1 cellular context compared by ENCODE assay signal in the genomic region with DNA sequence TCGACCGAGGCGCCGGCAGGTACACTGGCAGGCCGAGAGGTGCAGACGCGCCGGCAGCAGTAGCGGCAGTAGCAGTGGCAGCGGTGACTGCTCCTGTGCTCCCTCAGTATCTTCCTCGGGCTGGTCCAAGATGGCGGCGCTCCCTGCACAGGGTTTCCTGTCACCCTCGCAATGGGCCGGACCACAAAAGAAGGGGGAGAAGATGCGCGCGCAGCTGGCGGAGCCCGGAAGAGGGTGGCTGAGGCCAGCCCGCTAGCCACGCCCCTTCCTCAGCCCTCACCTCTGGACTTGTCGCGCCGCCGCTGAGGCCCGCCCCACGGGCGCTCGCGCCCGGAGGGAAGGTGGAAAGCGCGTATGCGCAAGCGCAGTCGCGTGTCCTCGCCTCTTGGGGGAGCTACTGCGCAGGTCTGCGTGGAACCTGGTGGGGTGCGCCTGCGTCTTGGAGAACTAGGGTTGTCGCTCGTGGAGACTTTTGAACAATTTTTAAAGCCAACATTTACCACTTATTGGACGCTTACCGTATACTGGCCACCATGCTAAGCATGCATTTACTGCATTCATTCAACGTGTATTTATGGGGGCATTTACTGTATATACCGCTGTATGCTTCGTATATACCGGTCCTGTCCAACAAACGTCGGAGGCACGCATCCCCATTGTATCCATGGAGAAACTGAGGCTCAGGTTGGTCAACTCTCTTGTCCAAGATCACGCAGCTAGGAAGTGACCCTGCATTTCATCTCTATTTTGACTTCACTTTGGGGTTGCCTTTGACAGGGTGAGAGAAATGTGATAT.
TF ChIP-seq lines count a peak whose summit lies in the region.

Gene RAB14, minus strand, starts transcription at position 132 of the 796 bp plus-strand sequence. CDS start 8,457 bp downstream, outside the sequence.

TF ChIP-seq in HepG2, 621 proteins besides CTCF, POLR2A, EP300 and RAD21 (continued from another document and continues in another):
- TF ChIP-seq PRDM10 (CRISPR knock-in tag; IDR thresholded peaks at IDR 0.05; ENCODE audit: low read depth) (peak; percentile 97), ZFP91 (CRISPR knock-in tag; IDR thresholded peaks at IDR 0.05; ENCODE audit: borderline replicate concordance) (peak; percentile 81), SALL1 (CRISPR knock-in tag; IDR thresholded peaks at IDR 0.05) (peak; percentile 81), ZNF260 (CRISPR knock-in tag; IDR thresholded peaks at IDR 0.05; ENCODE audit: borderline replicate concordance, low read depth) (no peak), RFX3 (CRISPR knock-in tag; IDR thresholded peaks at IDR 0.05) (no peak), HNRNPL (IDR thresholded peaks at IDR 0.05; ENCODE audit: low read depth, low read length) (0 out of 2 replicates have a peak, but pooled peaks have one; percentile 49), SOX6 (IDR thresholded peaks at IDR 0.05) (no peak), SOX6 (CRISPR knock-in tag; IDR thresholded peaks at IDR 0.05) (peak; percentile 64), ELF3 (CRISPR knock-in tag; IDR thresholded peaks at IDR 0.05) (peak; percentile 58; the same call in 1 of the 2 replicates), HOXA7 (CRISPR knock-in tag; IDR thresholded peaks at IDR 0.05) (no peak), ATF7 (IDR thresholded peaks at IDR 0.05) (no peak), ATF7 (CRISPR knock-in tag; IDR thresholded peaks at IDR 0.05) (no peak), ZNF792 (CRISPR knock-in tag; IDR thresholded peaks at IDR 0.05) (peak; percentile 80; the same call in 1 of the 2 replicates), POLR2AphosphoS5 (IDR thresholded peaks at IDR 0.05; ENCODE audit: low read depth, low read length) (peak; percentile 77), MEF2D (CRISPR knock-in tag; IDR thresholded peaks at IDR 0.05) (peak; percentile 83; the same call in 1 of the 2 replicates), ZSCAN12 (CRISPR knock-in tag; IDR thresholded peaks at IDR 0.05) (no peak), ZBTB20 (CRISPR knock-in tag; IDR thresholded peaks at IDR 0.05; ENCODE audit: borderline replicate concordance, low read depth) (peak; percentile 62; the same call in 1 of the 2 replicates), ZNF773 (CRISPR knock-in tag; IDR thresholded peaks at IDR 0.05; ENCODE audit: borderline replicate concordance) (0 out of 2 replicates have a peak, but pooled peaks have one; percentile 4), CC2D1A (CRISPR knock-in tag; IDR thresholded peaks at IDR 0.05) (no peak), MEIS1 (CRISPR knock-in tag; IDR thresholded peaks at IDR 0.05; ENCODE audit: borderline replicate concordance) (no peak), ZSCAN30 (CRISPR knock-in tag; IDR thresholded peaks at IDR 0.05) (0 out of 2 replicates have a peak, but pooled peaks have one; percentile 71), ZNF264 (CRISPR knock-in tag; IDR thresholded peaks at IDR 0.05) (no peak), RXRA (CRISPR knock-in tag; IDR thresholded peaks at IDR 0.05) (peak; percentile 72), ZNF431 (CRISPR knock-in tag; IDR thresholded peaks at IDR 0.05; ENCODE audit: borderline replicate concordance, low read depth) (peak; percentile 24; the same call in 1 of the 2 replicates), NCOR1 (IDR thresholded peaks at IDR 0.05; ENCODE audit: borderline replicate concordance, low read length) (no peak), RCOR2 (CRISPR knock-in tag; IDR thresholded peaks at IDR 0.05) (peak; percentile 69; the same call in 1 of the 2 replicates), NFIB (CRISPR knock-in tag; IDR thresholded peaks at IDR 0.05; ENCODE audit: borderline replicate concordance) (no peak), NFYC (CRISPR knock-in tag; IDR thresholded peaks at IDR 0.05) (0 out of 2 replicates have a peak, but pooled peaks have one; percentile 49), ZNF235 (CRISPR knock-in tag; IDR thresholded peaks at IDR 0.05; ENCODE audit: borderline replicate concordance) (0 out of 2 replicates have a peak, but pooled peaks have one; percentile 13), SNAPC5 (CRISPR knock-in tag; IDR thresholded peaks at IDR 0.05; ENCODE audit: borderline replicate concordance) (no peak), ZNF562 (CRISPR knock-in tag; IDR thresholded peaks at IDR 0.05; ENCODE audit: borderline replicate concordance) (no peak), TSC22D2 (CRISPR knock-in tag; IDR thresholded peaks at IDR 0.05; ENCODE audit: borderline replicate concordance) (no peak), POGZ (CRISPR knock-in tag; IDR thresholded peaks at IDR 0.05) (peak; percentile 89), FOXO4 (CRISPR knock-in tag; conservative IDR thresholded peaks at IDR 0.05) (no peak), KAT8 (CRISPR knock-in tag; IDR thresholded peaks at IDR 0.05) (peak; percentile 85), ZNF660 (CRISPR knock-in tag; IDR thresholded peaks at IDR 0.05; ENCODE audit: borderline replicate concordance, low read depth) (no peak), MXD4 (CRISPR knock-in tag; IDR thresholded peaks at IDR 0.05) (peak; percentile 22; the same call in 1 of the 2 replicates), GTF2F1 (IDR thresholded peaks at IDR 0.05; ENCODE audit: low read length) (no peak), TOE1 (CRISPR knock-in tag; IDR thresholded peaks at IDR 0.05) (no peak), RBM22 (optimal IDR thresholded peaks at IDR 0.05; ENCODE audit: low read length) (no peak), ZNF552 (CRISPR knock-in tag; IDR thresholded peaks at IDR 0.05; ENCODE audit: borderline replicate concordance) (0 out of 2 replicates have a peak, but pooled peaks have one; percentile 41), SRSF1 (optimal IDR thresholded peaks at IDR 0.05; ENCODE audit: low read depth, low read length) (peak; percentile 92), KLF11 (CRISPR knock-in tag; IDR thresholded peaks at IDR 0.05) (no peak; the same call in 1 of the 2 replicates), LCORL (IDR thresholded peaks at IDR 0.05) (no peak), LCORL (CRISPR knock-in tag; IDR thresholded peaks at IDR 0.05) (no peak), FOXA1 (IDR thresholded peaks at IDR 0.05) (no peak), FOXA1 (CRISPR knock-in tag; IDR thresholded peaks at IDR 0.05) (peak; percentile 2; the same call in 1 of the 2 replicates), HMG20A (CRISPR knock-in tag; IDR thresholded peaks at IDR 0.05; ENCODE audit: borderline replicate concordance) (peak; percentile 72; the same call in 1 of the 2 replicates), PHF20 (CRISPR knock-in tag; IDR thresholded peaks at IDR 0.05) (peak; percentile 78)
- TF ChIP-seq, protein P1, sequence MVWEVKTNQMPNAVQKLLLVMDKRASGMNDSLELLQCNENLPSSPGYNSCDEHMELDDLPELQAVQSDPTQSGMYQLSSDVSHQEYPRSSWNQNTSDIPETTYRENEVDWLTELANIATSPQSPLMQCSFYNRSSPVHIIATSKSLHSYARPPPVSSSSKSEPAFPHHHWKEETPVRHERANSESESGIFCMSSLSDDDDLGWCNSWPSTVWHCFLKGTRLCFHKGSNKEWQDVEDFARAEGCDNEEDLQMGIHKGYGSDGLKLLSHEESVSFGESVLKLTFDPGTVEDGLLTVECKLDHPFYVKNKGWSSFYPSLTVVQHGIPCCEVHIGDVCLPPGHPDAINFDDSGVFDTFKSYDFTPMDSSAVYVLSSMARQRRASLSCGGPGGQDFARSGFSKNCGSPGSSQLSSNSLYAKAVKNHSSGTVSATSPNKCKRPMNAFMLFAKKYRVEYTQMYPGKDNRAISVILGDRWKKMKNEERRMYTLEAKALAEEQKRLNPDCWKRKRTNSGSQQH (CRISPR knock-in tag; IDR thresholded peaks at IDR 0.05; ENCODE audit: low read depth), result 0 out of 2 replicates have a peak, but pooled peaks have one; percentile 54
- TF ChIP-seq, protein P2, sequence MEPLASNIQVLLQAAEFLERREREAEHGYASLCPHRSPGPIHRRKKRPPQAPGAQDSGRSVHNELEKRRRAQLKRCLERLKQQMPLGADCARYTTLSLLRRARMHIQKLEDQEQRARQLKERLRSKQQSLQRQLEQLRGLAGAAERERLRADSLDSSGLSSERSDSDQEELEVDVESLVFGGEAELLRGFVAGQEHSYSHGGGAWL (CRISPR knock-in tag; IDR thresholded peaks at IDR 0.05), result no peak
- TF ChIP-seq, protein P3, sequence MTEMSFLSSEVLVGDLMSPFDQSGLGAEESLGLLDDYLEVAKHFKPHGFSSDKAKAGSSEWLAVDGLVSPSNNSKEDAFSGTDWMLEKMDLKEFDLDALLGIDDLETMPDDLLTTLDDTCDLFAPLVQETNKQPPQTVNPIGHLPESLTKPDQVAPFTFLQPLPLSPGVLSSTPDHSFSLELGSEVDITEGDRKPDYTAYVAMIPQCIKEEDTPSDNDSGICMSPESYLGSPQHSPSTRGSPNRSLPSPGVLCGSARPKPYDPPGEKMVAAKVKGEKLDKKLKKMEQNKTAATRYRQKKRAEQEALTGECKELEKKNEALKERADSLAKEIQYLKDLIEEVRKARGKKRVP (CRISPR knock-in tag; IDR thresholded peaks at IDR 0.05), result peak in 1 of 2 experiments; percentile 48; a peak in 1 of 4 replicates
- TF ChIP-seq, protein P4, sequence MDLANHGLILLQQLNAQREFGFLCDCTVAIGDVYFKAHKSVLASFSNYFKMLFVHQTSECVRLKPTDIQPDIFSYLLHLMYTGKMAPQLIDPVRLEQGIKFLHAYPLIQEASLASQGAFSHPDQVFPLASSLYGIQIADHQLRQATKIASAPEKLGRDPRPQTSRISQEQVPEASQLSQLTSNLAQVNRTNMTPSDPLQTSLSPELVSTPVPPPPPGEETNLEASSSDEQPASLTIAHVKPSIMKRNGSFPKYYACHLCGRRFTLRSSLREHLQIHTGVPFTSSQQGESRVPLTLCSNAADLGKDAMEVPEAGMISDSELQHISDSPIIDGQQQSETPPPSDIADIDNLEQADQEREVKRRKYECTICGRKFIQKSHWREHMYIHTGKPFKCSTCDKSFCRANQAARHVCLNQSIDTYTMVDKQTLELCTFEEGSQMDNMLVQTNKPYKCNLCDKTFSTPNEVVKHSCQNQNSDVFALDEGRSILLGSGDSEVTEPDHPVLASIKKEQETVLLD (CRISPR knock-in tag; IDR thresholded peaks at IDR 0.05; ENCODE audit: low read depth), result no peak
- TF ChIP-seq, protein P5, sequence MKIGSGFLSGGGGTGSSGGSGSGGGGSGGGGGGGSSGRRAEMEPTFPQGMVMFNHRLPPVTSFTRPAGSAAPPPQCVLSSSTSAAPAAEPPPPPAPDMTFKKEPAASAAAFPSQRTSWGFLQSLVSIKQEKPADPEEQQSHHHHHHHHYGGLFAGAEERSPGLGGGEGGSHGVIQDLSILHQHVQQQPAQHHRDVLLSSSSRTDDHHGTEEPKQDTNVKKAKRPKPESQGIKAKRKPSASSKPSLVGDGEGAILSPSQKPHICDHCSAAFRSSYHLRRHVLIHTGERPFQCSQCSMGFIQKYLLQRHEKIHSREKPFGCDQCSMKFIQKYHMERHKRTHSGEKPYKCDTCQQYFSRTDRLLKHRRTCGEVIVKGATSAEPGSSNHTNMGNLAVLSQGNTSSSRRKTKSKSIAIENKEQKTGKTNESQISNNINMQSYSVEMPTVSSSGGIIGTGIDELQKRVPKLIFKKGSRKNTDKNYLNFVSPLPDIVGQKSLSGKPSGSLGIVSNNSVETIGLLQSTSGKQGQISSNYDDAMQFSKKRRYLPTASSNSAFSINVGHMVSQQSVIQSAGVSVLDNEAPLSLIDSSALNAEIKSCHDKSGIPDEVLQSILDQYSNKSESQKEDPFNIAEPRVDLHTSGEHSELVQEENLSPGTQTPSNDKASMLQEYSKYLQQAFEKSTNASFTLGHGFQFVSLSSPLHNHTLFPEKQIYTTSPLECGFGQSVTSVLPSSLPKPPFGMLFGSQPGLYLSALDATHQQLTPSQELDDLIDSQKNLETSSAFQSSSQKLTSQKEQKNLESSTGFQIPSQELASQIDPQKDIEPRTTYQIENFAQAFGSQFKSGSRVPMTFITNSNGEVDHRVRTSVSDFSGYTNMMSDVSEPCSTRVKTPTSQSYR (CRISPR knock-in tag; IDR thresholded peaks at IDR 0.05; ENCODE audit: borderline replicate concordance), result peak; percentile 42; the same call in 1 of the 2 replicates
